Comparison of ENCODE assay signal across 9 cellular contexts in genomic region chrX:39492495-39493162, GRCh38.
A peak's percentile ranks its signal among the peaks of the same experiment; 100 is the strongest.
DNase-seq lines count a peak whose midpoint lies in the region; ATAC-seq and TF ChIP-seq lines count a peak whose summit lies in the region.
"Had no signal": no experiment of that assay in that cellular context is flagged by ENCODE, and none has a peak within 500 bp of the region (broad histone marks: within the 10 kb centered on the region; RNA-seq: fewer than 3 reads in every experiment).

No MANE protein-coding gene starts in this region.

- no peaks in the 10 kb centered on the region for H4K20me1 ChIP-seq in neural progenitor cell (ENCODE audit: low read depth)

- H3K9ac ChIP-seq in neural progenitor cell: no peak overlapping the region

- H3K9me3 ChIP-seq in muscle layer of duodenum (ENCODE audit: control insufficient read depth in 1 of 2, low read length in 2 of 2) (no peaks in the 10 kb centered on the region), neural progenitor cell (ENCODE audit: low read depth) (no peaks in the 10 kb centered on the region)

- no peaks in the 10 kb centered on the region for H3K4me1 Mint-ChIP-seq in neural progenitor cell
- peaks cover 9 to 14% of the 10 kb centered on the region in 2 donors for H3K4me1 Mint-ChIP-seq in natural killer cell treated with Interleukin-12 subunit alpha and Interleukin-12 subunit beta and Interleukin-15 and Interleukin-18, amount 100 ng/mL, for 72 hours (ENCODE audit: low read depth in 2 of 2)

- no peak overlapping the region for H3K4me2 ChIP-seq in neural progenitor cell

- H3K27ac ChIP-seq in muscle layer of duodenum (ENCODE audit: low read length) (peak overlapping the region; percentile 23), neural progenitor cell (no peak overlapping the region)

- H3K4me3 Mint-ChIP-seq in neural progenitor cell: no peak overlapping the region
- no peak overlapping the region for H3K4me3 Mint-ChIP-seq in natural killer cell treated with Interleukin-12 subunit alpha and Interleukin-12 subunit beta and Interleukin-15 and Interleukin-18, amount 100 ng/mL, for 72 hours

- H2AFZ ChIP-seq in neural progenitor cell (replicated peaks): no peak overlapping the region

- H3K36me3 Mint-ChIP-seq in neural progenitor cell: no peaks in the 10 kb centered on the region
- no peaks in the 10 kb centered on the region for H3K36me3 Mint-ChIP-seq in natural killer cell treated with Interleukin-12 subunit alpha and Interleukin-12 subunit beta and Interleukin-15 and Interleukin-18, amount 100 ng/mL, for 72 hours

- TF ChIP-seq CTCF in neural progenitor cell (IDR thresholded peaks at IDR 0.05): no peak

- H3K4me3 ChIP-seq in muscle layer of duodenum (ENCODE audit: low read depth in 1 of 2, low read length in 2 of 2) (no peak overlapping the region), neural progenitor cell (no peak overlapping the region)

- H3F3A ChIP-seq in neural progenitor cell (ENCODE audit: low read depth): no peaks in the 10 kb centered on the region

- peak; percentile 34 for ATAC-seq in GM18861 (IDR thresholded peaks at IDR 0.05; ENCODE audit: unreplicated experiment)
- peak; percentile 60 for ATAC-seq in HG02623 (IDR thresholded peaks at IDR 0.05; ENCODE audit: unreplicated experiment)
- ATAC-seq in natural killer cell treated with Interleukin-12 subunit alpha and Interleukin-12 subunit beta and Interleukin-15 and Interleukin-18, amount 100 ng/mL, for 72 hours: no peak

- no peak overlapping the region for H3K27ac Mint-ChIP-seq in neural progenitor cell
- peak overlapping the region in 1 of 2 donors; percentile 60 for H3K27ac Mint-ChIP-seq in natural killer cell treated with Interleukin-12 subunit alpha and Interleukin-12 subunit beta and Interleukin-15 and Interleukin-18, amount 100 ng/mL, for 72 hours

- peaks cover 6% of the 10 kb centered on the region for H3K9me3 Mint-ChIP-seq in neural progenitor cell
- H3K9me3 Mint-ChIP-seq in natural killer cell treated with Interleukin-12 subunit alpha and Interleukin-12 subunit beta and Interleukin-15 and Interleukin-18, amount 100 ng/mL, for 72 hours: no peaks in the 10 kb centered on the region

- H3K4me1 ChIP-seq in muscle layer of duodenum (ENCODE audit: control insufficient read depth in 1 of 2, insufficient read depth in 2 of 2, low read length in 2 of 2): peaks cover 4 to 6% of the 10 kb centered on the region in 2 donors
- no peaks in the 10 kb centered on the region for H3K4me1 ChIP-seq in neural progenitor cell

- H3K36me3 ChIP-seq in muscle layer of duodenum (ENCODE audit: control insufficient read depth in 1 of 2, insufficient read depth in 2 of 2, low read length in 2 of 2): no peaks in the 10 kb centered on the region
- no peaks in the 10 kb centered on the region for H3K36me3 ChIP-seq in neural progenitor cell

- no peaks in the 10 kb centered on the region for H3K79me2 ChIP-seq in neural progenitor cell (ENCODE audit: low read depth)

- no peaks in the 10 kb centered on the region for H3K27me3 ChIP-seq in muscle layer of duodenum (ENCODE audit: low read depth, low read length)
- no peaks in the 10 kb centered on the region for H3K27me3 ChIP-seq in neural progenitor cell

- peak; percentile 14 for DNase-seq in SKM-1 (lab: John Stamatoyannopoulos, UW; ENCODE audit: unreplicated experiment)
- no peak for DNase-seq in neural progenitor cell (ENCODE audit: low spot score)
- DNase-seq in stimulated activated CD4-positive, alpha-beta T cell treated with anti-CD3 and anti-CD28 coated beads, Interleukin-2, amount 100 ng/mL, for 24 hours: no peak
- DNase-seq in natural killer cell treated with Interleukin-12 subunit alpha and Interleukin-12 subunit beta and Interleukin-15 and Interleukin-18, amount 100 ng/mL, for 72 hours (ENCODE audit: low spot score): no peak
- no peak for DNase-seq in activated CD4-positive, CD25-positive, alpha-beta regulatory T cell (lab: John Stamatoyannopoulos, UW)
- DNase-seq: T1000 had no signal

- peaks cover 5% of the 10 kb centered on the region for H3K27me3 Mint-ChIP-seq in neural progenitor cell (ENCODE audit: insufficient read depth, low read depth)
- H3K27me3 Mint-ChIP-seq in natural killer cell treated with Interleukin-12 subunit alpha and Interleukin-12 subunit beta and Interleukin-15 and Interleukin-18, amount 100 ng/mL, for 72 hours: peaks cover 0 to 5% of the 10 kb centered on the region in 2 donors

Comparison
In these comparisons a context has a peak if more than half of its experiments do, and no peak if none do; other contexts are left out.
1. ATAC-seq: peak in GM18861 (single experiment) and HG02623 (single experiment); none in natural killer cell treated with Interleukin-12 subunit alpha and Interleukin-12 subunit beta and Interleukin-15 and Interleukin-18, amount 100 ng/mL, for 72 hours (0 of 2).